ENCODE assay signal across 2 cellular contexts in the genomic region with DNA sequence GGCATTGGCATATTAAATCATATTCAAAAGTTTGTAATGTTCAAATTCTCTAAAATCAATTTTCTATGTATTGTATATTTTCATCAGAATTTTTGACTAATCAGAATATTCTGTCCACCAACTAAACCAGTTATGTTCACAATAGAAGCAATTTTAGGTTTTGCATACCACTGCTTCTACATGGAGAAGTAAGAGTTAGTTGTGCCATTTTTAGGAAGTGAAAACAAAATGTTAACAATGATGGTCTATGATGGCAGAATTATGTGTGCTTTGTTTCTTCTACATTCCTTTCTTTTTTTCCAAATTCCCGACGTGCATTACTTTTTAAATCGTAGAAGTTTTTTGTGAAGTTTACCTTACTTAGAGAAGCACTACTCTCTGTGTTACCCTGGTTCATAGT.
TF ChIP-seq lines count a peak whose summit lies in the region.

No MANE protein-coding gene starts in this region.

TF ChIP-seq in A549, 52 proteins besides CTCF, POLR2A, EP300 and RAD21:
- TF ChIP-seq JUN (IDR thresholded peaks at IDR 0.05) = no peak
- TF ChIP-seq, protein P1, sequence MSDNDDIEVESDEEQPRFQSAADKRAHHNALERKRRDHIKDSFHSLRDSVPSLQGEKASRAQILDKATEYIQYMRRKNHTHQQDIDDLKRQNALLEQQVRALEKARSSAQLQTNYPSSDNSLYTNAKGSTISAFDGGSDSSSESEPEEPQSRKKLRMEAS (IDR thresholded peaks at IDR 0.05) = no peak
- no peak for TF ChIP-seq MYC (IDR thresholded peaks at IDR 0.05; ENCODE audit: borderline replicate concordance, low read length)
- TF ChIP-seq, protein P2, sequence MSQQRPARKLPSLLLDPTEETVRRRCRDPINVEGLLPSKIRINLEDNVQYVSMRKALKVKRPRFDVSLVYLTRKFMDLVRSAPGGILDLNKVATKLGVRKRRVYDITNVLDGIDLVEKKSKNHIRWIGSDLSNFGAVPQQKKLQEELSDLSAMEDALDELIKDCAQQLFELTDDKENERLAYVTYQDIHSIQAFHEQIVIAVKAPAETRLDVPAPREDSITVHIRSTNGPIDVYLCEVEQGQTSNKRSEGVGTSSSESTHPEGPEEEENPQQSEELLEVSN (IDR thresholded peaks at IDR 0.05; ENCODE audit: borderline replicate concordance, low read depth) = no peak
- TF ChIP-seq RNF2 (IDR thresholded peaks at IDR 0.05; ENCODE audit: borderline replicate concordance, low read depth) = no peak
- no peak for TF ChIP-seq NR3C1 (IDR thresholded peaks at IDR 0.05)
- no peak for TF ChIP-seq EHMT2 (IDR thresholded peaks at IDR 0.05; ENCODE audit: low read depth)
- TF ChIP-seq POLR2AphosphoS2 (conservative IDR thresholded peaks at IDR 0.05; ENCODE audit: low read length) = no peak
- TF ChIP-seq, protein P3, sequence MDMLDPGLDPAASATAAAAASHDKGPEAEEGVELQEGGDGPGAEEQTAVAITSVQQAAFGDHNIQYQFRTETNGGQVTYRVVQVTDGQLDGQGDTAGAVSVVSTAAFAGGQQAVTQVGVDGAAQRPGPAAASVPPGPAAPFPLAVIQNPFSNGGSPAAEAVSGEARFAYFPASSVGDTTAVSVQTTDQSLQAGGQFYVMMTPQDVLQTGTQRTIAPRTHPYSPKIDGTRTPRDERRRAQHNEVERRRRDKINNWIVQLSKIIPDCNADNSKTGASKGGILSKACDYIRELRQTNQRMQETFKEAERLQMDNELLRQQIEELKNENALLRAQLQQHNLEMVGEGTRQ (IDR thresholded peaks at IDR 0.05) = no peak
- TF ChIP-seq FOSB (CRISPR knock-in tag; IDR thresholded peaks at IDR 0.05) = no peak
- TF ChIP-seq FOXS1 (CRISPR knock-in tag; IDR thresholded peaks at IDR 0.05) = no peak
- no peak for TF ChIP-seq CBX8 (IDR thresholded peaks at IDR 0.05)
- TF ChIP-seq FOSL2 (IDR thresholded peaks at IDR 0.05) = no peak
- no peak for TF ChIP-seq FOSL2 (CRISPR knock-in tag; IDR thresholded peaks at IDR 0.05)
- TF ChIP-seq KDM5A (IDR thresholded peaks at IDR 0.05) = no peak
- TF ChIP-seq ZC3H11A (IDR thresholded peaks at IDR 0.05) = no peak
- no peak for TF ChIP-seq CHD2 (IDR thresholded peaks at IDR 0.05; ENCODE audit: low read length, partially characterized antibody)
- no peak for TF ChIP-seq SMC3 (IDR thresholded peaks at IDR 0.05)

TF ChIP-seq in GM12878, 131 proteins besides CTCF, POLR2A, EP300 and RAD21:
- no peak for TF ChIP-seq ESRRA (IDR thresholded peaks at IDR 0.05; ENCODE audit: low read length)
- peak; percentile 17; the same call in 1 of the 3 replicates for TF ChIP-seq POU2F2 (IDR thresholded peaks at IDR 0.05; ENCODE audit: borderline replicate concordance, low read depth, low read length)
- TF ChIP-seq SPI1 (IDR thresholded peaks at IDR 0.05; ENCODE audit: borderline replicate concordance, insufficient read depth, low read depth, low read length) = peak; percentile 78; the same call in 1 of the 2 replicates
